17 cellular contexts compared by ENCODE assay signal in genomic region chr2:78264130-78264529, GRCh38.
DNase-seq lines count a peak whose midpoint lies in the region.
"Had no signal": no experiment of that assay in that cellular context is flagged by ENCODE, and none has a peak within 500 bp of the region (broad histone marks: within the 10 kb centered on the region; RNA-seq: fewer than 3 reads in every experiment).

No MANE protein-coding gene starts in this region.

- CTCF ChIA-PET in activated CD4-positive, alpha-beta memory T cell treated with anti-CD3 and anti-CD28 coated beads, Interleukin-2, amount 10 ng/mL, durations not matched to agents 7 days and 5 days (lab: Charles Lee), result no interaction called here

- H3K4me3 Mint-ChIP-seq in activated CD4-positive, alpha-beta memory T cell treated with anti-CD3 and anti-CD28 coated beads, Interleukin-2, amount 10 ng/mL, durations not matched to agents 7 days and 5 days, result no peak overlapping the region
- H3K4me3 Mint-ChIP-seq: B cell; CD4-positive, CD25-positive, alpha-beta regulatory T cell; CD8-positive, alpha-beta T cell had no signal

- H3K27ac ChIP-seq in cingulate gyrus (ENCODE audit: low read depth, low read length) (peak overlapping the region; percentile 67), layer of hippocampus (ENCODE audit: low read depth, low read length) (peak overlapping the region; percentile 78)
- H3K27ac ChIP-seq: BLaER1, C4-2B had no signal

- no peaks in the 10 kb centered on the region for H3K4me1 Mint-ChIP-seq in activated CD4-positive, alpha-beta memory T cell treated with anti-CD3 and anti-CD28 coated beads, Interleukin-2, amount 10 ng/mL, durations not matched to agents 7 days and 5 days
- H3K4me1 Mint-ChIP-seq: B cell; CD4-positive, CD25-positive, alpha-beta regulatory T cell had no signal

- H3K27ac Mint-ChIP-seq in activated CD4-positive, alpha-beta memory T cell treated with anti-CD3 and anti-CD28 coated beads, Interleukin-2, amount 10 ng/mL, durations not matched to agents 7 days and 5 days, result no peak overlapping the region
- H3K27ac Mint-ChIP-seq: B cell; CD4-positive, CD25-positive, alpha-beta regulatory T cell; CD8-positive, alpha-beta T cell had no signal

- POLR2A ChIA-PET in activated CD4-positive, alpha-beta memory T cell treated with anti-CD3 and anti-CD28 coated beads, Interleukin-2, amount 10 ng/mL, durations not matched to agents 7 days and 5 days (lab: Charles Lee), result no interaction called here

- no peaks in the 10 kb centered on the region for H3K27me3 Mint-ChIP-seq in activated CD4-positive, alpha-beta memory T cell treated with anti-CD3 and anti-CD28 coated beads, Interleukin-2, amount 10 ng/mL, durations not matched to agents 7 days and 5 days
- H3K27me3 Mint-ChIP-seq: B cell; CD4-positive, CD25-positive, alpha-beta regulatory T cell had no signal

- peaks cover 7% of the 10 kb centered on the region for H3K9me3 Mint-ChIP-seq in activated CD4-positive, alpha-beta memory T cell treated with anti-CD3 and anti-CD28 coated beads, Interleukin-2, amount 10 ng/mL, durations not matched to agents 7 days and 5 days

- DNase-seq in superior temporal gyrus (ENCODE audit: extremely low spot score) (peak; percentile 56), H4 (ENCODE audit: low spot score) (no peak), activated gamma-delta T cell (lab: John Stamatoyannopoulos, UW) (no peak)
- DNase-seq in activated CD4-positive, alpha-beta memory T cell treated with anti-CD3 and anti-CD28 coated beads, Interleukin-2, amount 10 ng/mL, durations not matched to agents 7 days and 5 days, result no peak
- DNase-seq: Caco-2; CD4-positive, CD25-positive, alpha-beta regulatory T cell; CD8-positive, alpha-beta T cell; DMS153; DND-41; GOT3; H7; HCEC 1CT had no signal

- H3K27me3 ChIP-seq in layer of hippocampus (ENCODE audit: control insufficient read depth, insufficient read depth, low read length), result no peaks in the 10 kb centered on the region
- H3K27me3 ChIP-seq: BLaER1 had no signal

- no peaks in the 10 kb centered on the region for H3K36me3 Mint-ChIP-seq in activated CD4-positive, alpha-beta memory T cell treated with anti-CD3 and anti-CD28 coated beads, Interleukin-2, amount 10 ng/mL, durations not matched to agents 7 days and 5 days (ENCODE audit: low read depth)
- H3K36me3 Mint-ChIP-seq: CD4-positive, CD25-positive, alpha-beta regulatory T cell; CD8-positive, alpha-beta T cell had no signal
